In the genomic region with DNA sequence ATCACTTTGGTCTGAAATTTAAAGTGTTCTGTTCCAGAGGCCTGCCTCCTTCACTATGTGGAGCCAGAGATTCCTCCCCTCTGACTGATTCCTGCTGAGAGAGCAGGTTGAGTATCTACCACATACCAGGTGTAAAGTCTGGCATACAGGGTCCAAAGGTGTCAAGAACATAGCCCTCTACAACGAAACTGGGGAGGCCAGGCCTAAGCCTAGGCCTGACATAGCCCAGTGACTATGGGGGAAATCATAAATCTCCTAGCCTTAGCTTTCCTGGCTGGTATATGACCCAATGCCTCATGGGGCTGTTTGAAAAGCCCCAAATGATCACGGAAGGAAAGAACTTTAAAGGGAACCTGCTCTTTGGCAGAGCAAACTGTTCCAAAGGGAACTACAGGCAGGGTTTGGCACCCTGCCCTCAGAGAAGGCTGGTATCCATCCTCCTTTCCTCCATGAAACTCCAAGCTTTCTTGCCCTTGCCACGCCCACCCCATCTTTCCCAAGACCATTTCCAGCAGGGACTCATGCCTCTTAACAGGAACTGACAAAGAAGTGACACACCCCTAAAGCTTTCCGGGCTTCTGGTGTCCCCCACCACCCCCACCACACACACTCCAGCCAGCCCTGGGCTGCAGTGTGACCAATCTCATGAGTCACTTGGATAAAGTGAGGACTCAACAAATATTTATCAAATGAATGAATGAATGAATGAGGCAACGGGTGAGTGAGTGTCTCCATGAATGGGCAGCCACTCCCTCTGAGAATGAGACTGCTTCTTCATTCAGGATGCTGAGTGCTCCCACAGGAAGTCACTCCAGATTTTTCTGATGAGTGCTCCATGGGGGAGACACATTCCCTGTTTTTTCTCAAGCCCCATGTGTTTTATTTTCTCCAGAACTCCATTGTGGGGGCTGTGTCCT, we compare ENCODE assay signal across 1 cellular context.
TF ChIP-seq lines count a peak whose summit lies in the region.

No MANE protein-coding gene starts in this region.

TF ChIP-seq in HepG2, 621 proteins besides CTCF, POLR2A, EP300 and RAD21 (continued from another document):
- TF ChIP-seq, protein P1, sequence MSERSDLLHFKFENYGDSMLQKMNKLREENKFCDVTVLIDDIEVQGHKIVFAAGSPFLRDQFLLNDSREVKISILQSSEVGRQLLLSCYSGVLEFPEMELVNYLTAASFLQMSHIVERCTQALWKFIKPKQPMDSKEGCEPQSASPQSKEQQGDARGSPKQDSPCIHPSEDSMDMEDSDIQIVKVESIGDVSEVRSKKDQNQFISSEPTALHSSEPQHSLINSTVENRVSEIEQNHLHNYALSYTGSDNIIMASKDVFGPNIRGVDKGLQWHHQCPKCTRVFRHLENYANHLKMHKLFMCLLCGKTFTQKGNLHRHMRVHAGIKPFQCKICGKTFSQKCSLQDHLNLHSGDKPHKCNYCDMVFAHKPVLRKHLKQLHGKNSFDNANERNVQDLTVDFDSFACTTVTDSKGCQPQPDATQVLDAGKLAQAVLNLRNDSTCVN (CRISPR knock-in tag; IDR thresholded peaks at IDR 0.05; ENCODE audit: borderline replicate concordance) = no peak
- TF ChIP-seq, protein P2, sequence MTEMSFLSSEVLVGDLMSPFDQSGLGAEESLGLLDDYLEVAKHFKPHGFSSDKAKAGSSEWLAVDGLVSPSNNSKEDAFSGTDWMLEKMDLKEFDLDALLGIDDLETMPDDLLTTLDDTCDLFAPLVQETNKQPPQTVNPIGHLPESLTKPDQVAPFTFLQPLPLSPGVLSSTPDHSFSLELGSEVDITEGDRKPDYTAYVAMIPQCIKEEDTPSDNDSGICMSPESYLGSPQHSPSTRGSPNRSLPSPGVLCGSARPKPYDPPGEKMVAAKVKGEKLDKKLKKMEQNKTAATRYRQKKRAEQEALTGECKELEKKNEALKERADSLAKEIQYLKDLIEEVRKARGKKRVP (CRISPR knock-in tag; IDR thresholded peaks at IDR 0.05) = peak in 1 of 2 experiments; percentile 50; a peak in 1 of 4 replicates
- peak; percentile 88 for TF ChIP-seq ZNF24 (IDR thresholded peaks at IDR 0.05)
- TF ChIP-seq, protein P3, sequence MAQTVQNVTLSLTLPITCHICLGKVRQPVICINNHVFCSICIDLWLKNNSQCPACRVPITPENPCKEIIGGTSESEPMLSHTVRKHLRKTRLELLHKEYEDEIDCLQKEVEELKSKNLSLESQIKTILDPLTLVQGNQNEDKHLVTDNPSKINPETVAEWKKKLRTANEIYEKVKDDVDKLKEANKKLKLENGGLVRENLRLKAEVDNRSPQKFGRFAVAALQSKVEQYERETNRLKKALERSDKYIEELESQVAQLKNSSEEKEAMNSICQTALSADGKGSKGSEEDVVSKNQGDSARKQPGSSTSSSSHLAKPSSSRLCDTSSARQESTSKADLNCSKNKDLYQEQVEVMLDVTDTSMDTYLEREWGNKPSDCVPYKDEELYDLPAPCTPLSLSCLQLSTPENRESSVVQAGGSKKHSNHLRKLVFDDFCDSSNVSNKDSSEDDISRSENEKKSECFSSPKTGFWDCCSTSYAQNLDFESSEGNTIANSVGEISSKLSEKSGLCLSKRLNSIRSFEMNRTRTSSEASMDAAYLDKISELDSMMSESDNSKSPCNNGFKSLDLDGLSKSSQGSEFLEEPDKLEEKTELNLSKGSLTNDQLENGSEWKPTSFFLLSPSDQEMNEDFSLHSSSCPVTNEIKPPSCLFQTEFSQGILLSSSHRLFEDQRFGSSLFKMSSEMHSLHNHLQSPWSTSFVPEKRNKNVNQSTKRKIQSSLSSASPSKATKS (CRISPR knock-in tag; IDR thresholded peaks at IDR 0.05) = no peak
- peak; percentile 28; the same call in 1 of the 2 replicates for TF ChIP-seq ZFX (CRISPR knock-in tag; IDR thresholded peaks at IDR 0.05; ENCODE audit: low read depth)
- TF ChIP-seq NFE2 (CRISPR knock-in tag; IDR thresholded peaks at IDR 0.05) = no peak
- TF ChIP-seq RFX3 (CRISPR knock-in tag; IDR thresholded peaks at IDR 0.05) = no peak
- TF ChIP-seq, protein P4, sequence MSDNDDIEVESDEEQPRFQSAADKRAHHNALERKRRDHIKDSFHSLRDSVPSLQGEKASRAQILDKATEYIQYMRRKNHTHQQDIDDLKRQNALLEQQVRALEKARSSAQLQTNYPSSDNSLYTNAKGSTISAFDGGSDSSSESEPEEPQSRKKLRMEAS (IDR thresholded peaks at IDR 0.05) = no peak
- TF ChIP-seq FOSL2 (CRISPR knock-in tag; IDR thresholded peaks at IDR 0.05) = peak; percentile 86
- no peak for TF ChIP-seq ZNF101 (CRISPR knock-in tag; IDR thresholded peaks at IDR 0.05; ENCODE audit: borderline replicate concordance, low read depth)
- TF ChIP-seq ZSCAN31 (CRISPR knock-in tag; IDR thresholded peaks at IDR 0.05; ENCODE audit: low read depth) = no peak
- TF ChIP-seq TEAD3 (CRISPR knock-in tag; optimal IDR thresholded peaks at IDR 0.05; ENCODE audit: borderline replicate concordance) = peak; percentile 7
- peak; percentile 36; the same call in 1 of the 2 replicates for TF ChIP-seq SAP130 (CRISPR knock-in tag; IDR thresholded peaks at IDR 0.05; ENCODE audit: low read depth)
- TF ChIP-seq ZNF598 (CRISPR knock-in tag; IDR thresholded peaks at IDR 0.05; ENCODE audit: borderline replicate concordance) = no peak
- TF ChIP-seq, protein P5, sequence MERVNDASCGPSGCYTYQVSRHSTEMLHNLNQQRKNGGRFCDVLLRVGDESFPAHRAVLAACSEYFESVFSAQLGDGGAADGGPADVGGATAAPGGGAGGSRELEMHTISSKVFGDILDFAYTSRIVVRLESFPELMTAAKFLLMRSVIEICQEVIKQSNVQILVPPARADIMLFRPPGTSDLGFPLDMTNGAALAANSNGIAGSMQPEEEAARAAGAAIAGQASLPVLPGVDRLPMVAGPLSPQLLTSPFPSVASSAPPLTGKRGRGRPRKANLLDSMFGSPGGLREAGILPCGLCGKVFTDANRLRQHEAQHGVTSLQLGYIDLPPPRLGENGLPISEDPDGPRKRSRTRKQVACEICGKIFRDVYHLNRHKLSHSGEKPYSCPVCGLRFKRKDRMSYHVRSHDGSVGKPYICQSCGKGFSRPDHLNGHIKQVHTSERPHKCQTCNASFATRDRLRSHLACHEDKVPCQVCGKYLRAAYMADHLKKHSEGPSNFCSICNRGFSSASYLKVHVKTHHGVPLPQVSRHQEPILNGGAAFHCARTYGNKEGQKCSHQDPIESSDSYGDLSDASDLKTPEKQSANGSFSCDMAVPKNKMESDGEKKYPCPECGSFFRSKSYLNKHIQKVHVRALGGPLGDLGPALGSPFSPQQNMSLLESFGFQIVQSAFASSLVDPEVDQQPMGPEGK (CRISPR knock-in tag; IDR thresholded peaks at IDR 0.05) = peak; percentile 23
- TF ChIP-seq, protein P6, sequence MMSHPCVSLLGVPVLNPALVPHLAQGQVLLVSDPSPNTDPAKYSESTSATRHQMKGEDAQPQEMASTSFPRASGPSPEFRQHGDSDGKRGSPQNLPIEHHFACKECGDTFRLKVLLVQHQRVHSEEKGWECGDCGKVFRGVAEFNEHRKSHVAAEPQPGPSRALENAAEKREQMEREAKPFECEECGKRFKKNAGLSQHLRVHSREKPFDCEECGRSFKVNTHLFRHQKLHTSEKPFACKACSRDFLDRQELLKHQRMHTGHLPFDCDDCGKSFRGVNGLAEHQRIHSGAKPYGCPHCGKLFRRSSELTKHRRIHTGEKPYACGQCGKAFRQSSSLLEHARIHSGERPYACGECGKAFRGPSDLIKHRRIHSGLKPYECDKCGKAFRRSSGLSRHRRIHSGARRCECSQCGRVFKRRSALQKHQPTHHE (CRISPR knock-in tag; IDR thresholded peaks at IDR 0.05; ENCODE audit: borderline replicate concordance) = no peak
- no peak for TF ChIP-seq YY1 (IDR thresholded peaks at IDR 0.05; ENCODE audit: insufficient read depth, insufficient replicate concordance, low read depth, low read length)
- TF ChIP-seq ZNF354B (CRISPR knock-in tag; IDR thresholded peaks at IDR 0.05) = no peak
- peak; percentile 94 for TF ChIP-seq ZNF263 (CRISPR knock-in tag; IDR thresholded peaks at IDR 0.05)
- peak; percentile 13; the same call in 1 of the 2 replicates for TF ChIP-seq HDAC2 (CRISPR knock-in tag; IDR thresholded peaks at IDR 0.05)
- TF ChIP-seq DR1 (CRISPR knock-in tag; IDR thresholded peaks at IDR 0.05) = no peak
- peak; percentile 49; the same call in 1 of the 2 replicates for TF ChIP-seq HNF4A (CRISPR knock-in tag; IDR thresholded peaks at IDR 0.05)
